Comparison of ENCODE assay signal across 1 cellular context in the genomic region with DNA sequence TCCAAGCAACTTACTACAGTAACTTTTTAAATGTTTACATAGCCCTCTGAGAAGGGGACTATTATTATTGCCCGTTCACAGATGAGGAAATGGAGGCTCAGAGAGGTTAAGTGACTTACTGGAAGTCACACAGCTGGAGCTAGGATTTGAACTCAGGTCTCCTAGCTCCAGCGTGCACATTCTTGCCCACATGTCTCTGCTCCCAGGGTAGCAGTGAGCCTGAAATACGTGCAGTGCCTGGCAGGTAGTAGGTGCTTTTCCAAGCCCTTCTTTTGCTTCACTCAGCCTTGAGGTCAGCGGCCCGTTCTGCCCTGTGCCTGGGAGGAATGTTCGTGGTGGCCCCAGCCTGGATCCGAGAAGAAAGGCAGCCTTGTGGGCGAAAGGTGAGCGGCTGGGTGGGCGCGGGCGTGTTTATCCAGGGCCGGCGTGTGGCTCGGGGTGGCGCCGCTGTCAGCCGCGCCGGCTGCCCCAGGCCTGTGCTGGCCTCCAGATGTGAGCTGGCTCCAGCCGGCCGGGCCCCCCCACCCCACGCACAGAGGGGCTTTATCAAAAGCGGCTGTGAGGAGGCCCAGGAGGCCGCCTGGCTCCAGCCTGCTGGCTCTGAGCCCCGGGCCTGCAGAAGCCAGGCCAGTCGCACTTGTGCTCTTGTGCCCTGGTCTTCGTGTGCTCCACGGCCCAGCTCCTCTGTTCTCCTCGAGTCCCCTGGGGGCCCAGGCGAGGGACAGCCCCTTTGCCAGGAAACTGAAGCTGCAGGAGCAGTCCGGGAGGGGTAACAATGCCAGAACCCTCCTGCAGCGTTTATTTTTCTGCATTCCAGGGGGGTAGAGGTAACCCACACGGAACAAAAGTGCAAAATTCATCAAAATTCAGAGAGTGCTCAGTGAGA.
TF ChIP-seq lines count a peak whose summit lies in the region.

No MANE protein-coding gene starts in this region.

TF ChIP-seq in HepG2, 621 proteins besides CTCF, POLR2A, EP300 and RAD21 (continued from another document and continues in another):
- TF ChIP-seq HNRNPUL1 (IDR thresholded peaks at IDR 0.05; ENCODE audit: low read depth, low read length), result no peak
- TF ChIP-seq NR2F6 (IDR thresholded peaks at IDR 0.05), result no peak
- TF ChIP-seq NR2F6 (CRISPR knock-in tag; IDR thresholded peaks at IDR 0.05), result no peak
- TF ChIP-seq ZNF12 (CRISPR knock-in tag; IDR thresholded peaks at IDR 0.05), result 0 out of 2 replicates have a peak, but pooled peaks have one; percentile 32
- 0 out of 2 replicates have a peak, but pooled peaks have one; percentile 62 for TF ChIP-seq ZSCAN22 (CRISPR knock-in tag; IDR thresholded peaks at IDR 0.05)
- TF ChIP-seq HNRNPLL (IDR thresholded peaks at IDR 0.05; ENCODE audit: low read depth, low read length, poor library complexity, severe bottlenecking), result peak; percentile 54
- no peak for TF ChIP-seq KAT2B (IDR thresholded peaks at IDR 0.05; ENCODE audit: borderline replicate concordance, low read depth, low read length)
- no peak for TF ChIP-seq ZIK1 (CRISPR knock-in tag; IDR thresholded peaks at IDR 0.05; ENCODE audit: borderline replicate concordance, low read depth)
- peak; percentile 82; the same call in 1 of the 2 replicates for TF ChIP-seq GTF3A (CRISPR knock-in tag; conservative IDR thresholded peaks at IDR 0.05)
- peak; percentile 96 for TF ChIP-seq ZNF782 (CRISPR knock-in tag; IDR thresholded peaks at IDR 0.05; ENCODE audit: borderline replicate concordance)
- TF ChIP-seq ZNF788 (CRISPR knock-in tag; IDR thresholded peaks at IDR 0.05; ENCODE audit: borderline replicate concordance), result peak; percentile 63; the same call in 1 of the 2 replicates
- no peak for TF ChIP-seq ETV6 (CRISPR knock-in tag; conservative IDR thresholded peaks at IDR 0.05)
- peak; percentile 84 for TF ChIP-seq ZNF770 (CRISPR knock-in tag; IDR thresholded peaks at IDR 0.05)
- 0 out of 2 replicates have a peak, but pooled peaks have one; percentile 76 for TF ChIP-seq PRMT3 (CRISPR knock-in tag; IDR thresholded peaks at IDR 0.05; ENCODE audit: borderline replicate concordance, low read depth)
- 0 out of 2 replicates have a peak, but pooled peaks have one; percentile 80 for TF ChIP-seq CC2D1A (CRISPR knock-in tag; IDR thresholded peaks at IDR 0.05)
- 0 out of 2 replicates have a peak, but pooled peaks have one; percentile 19 for TF ChIP-seq FOXA3 (CRISPR knock-in tag; IDR thresholded peaks at IDR 0.05)
- TF ChIP-seq ZNF503 (CRISPR knock-in tag; IDR thresholded peaks at IDR 0.05), result peak; percentile 54; the same call in 1 of the 2 replicates
- TF ChIP-seq ZNF7 (CRISPR knock-in tag; IDR thresholded peaks at IDR 0.05), result no peak
- no peak for TF ChIP-seq ZNF75D (CRISPR knock-in tag; IDR thresholded peaks at IDR 0.05; ENCODE audit: borderline replicate concordance)
- peak; percentile 66; the same call in 1 of the 2 replicates for TF ChIP-seq ZNF773 (CRISPR knock-in tag; IDR thresholded peaks at IDR 0.05; ENCODE audit: borderline replicate concordance)
- TF ChIP-seq LCORL (IDR thresholded peaks at IDR 0.05), result no peak
- peak; percentile 88 for TF ChIP-seq LCORL (CRISPR knock-in tag; IDR thresholded peaks at IDR 0.05)
- TF ChIP-seq, protein P1, sequence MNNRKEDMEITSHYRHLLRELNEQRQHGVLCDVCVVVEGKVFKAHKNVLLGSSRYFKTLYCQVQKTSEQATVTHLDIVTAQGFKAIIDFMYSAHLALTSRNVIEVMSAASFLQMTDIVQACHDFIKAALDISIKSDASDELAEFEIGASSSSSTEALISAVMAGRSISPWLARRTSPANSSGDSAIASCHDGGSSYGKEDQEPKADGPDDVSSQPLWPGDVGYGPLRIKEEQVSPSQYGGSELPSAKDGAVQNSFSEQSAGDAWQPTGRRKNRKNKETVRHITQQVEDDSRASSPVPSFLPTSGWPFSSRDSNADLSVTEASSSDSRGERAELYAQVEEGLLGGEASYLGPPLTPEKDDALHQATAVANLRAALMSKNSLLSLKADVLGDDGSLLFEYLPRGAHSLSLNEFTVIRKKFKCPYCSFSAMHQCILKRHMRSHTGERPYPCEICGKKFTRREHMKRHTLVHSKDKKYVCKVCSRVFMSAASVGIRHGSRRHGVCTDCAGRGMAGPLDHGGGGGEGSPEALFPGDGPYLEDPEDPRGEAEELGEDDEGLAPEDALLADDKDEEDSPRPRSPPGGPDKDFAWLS (CRISPR knock-in tag; IDR thresholded peaks at IDR 0.05; ENCODE audit: borderline replicate concordance), result 0 out of 2 replicates have a peak, but pooled peaks have one; percentile 12
- TF ChIP-seq, protein P2, sequence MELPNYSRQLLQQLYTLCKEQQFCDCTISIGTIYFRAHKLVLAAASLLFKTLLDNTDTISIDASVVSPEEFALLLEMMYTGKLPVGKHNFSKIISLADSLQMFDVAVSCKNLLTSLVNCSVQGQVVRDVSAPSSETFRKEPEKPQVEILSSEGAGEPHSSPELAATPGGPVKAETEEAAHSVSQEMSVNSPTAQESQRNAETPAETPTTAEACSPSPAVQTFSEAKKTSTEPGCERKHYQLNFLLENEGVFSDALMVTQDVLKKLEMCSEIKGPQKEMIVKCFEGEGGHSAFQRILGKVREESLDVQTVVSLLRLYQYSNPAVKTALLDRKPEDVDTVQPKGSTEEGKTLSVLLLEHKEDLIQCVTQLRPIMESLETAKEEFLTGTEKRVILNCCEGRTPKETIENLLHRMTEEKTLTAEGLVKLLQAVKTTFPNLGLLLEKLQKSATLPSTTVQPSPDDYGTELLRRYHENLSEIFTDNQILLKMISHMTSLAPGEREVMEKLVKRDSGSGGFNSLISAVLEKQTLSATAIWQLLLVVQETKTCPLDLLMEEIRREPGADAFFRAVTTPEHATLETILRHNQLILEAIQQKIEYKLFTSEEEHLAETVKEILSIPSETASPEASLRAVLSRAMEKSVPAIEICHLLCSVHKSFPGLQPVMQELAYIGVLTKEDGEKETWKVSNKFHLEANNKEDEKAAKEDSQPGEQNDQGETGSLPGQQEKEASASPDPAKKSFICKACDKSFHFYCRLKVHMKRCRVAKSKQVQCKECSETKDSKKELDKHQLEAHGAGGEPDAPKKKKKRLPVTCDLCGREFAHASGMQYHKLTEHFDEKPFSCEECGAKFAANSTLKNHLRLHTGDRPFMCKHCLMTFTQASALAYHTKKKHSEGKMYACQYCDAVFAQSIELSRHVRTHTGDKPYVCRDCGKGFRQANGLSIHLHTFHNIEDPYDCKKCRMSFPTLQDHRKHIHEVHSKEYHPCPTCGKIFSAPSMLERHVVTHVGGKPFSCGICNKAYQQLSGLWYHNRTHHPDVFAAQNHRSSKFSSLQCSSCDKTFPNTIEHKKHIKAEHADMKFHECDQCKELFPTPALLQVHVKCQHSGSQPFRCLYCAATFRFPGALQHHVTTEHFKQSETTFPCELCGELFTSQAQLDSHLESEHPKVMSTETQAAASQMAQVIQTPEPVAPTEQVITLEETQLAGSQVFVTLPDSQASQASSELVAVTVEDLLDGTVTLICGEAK (IDR thresholded peaks at IDR 0.05), result no peak
- TF ChIP-seq, protein P2 (CRISPR knock-in tag; IDR thresholded peaks at IDR 0.05), result peak; percentile 34; the same call in 1 of the 2 replicates
- TF ChIP-seq PPARG (CRISPR knock-in tag; conservative IDR thresholded peaks at IDR 0.05), result peak; percentile 96
- TF ChIP-seq ZFX (CRISPR knock-in tag; IDR thresholded peaks at IDR 0.05; ENCODE audit: low read depth), result peak; percentile 81; the same call in 1 of the 2 replicates
- TF ChIP-seq, protein P3, sequence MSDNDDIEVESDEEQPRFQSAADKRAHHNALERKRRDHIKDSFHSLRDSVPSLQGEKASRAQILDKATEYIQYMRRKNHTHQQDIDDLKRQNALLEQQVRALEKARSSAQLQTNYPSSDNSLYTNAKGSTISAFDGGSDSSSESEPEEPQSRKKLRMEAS (IDR thresholded peaks at IDR 0.05), result peak; percentile 65
- TF ChIP-seq SOX13 (IDR thresholded peaks at IDR 0.05), result no peak
- TF ChIP-seq SOX13 (CRISPR knock-in tag; conservative IDR thresholded peaks at IDR 0.05 in 1 of 2, IDR thresholded peaks at IDR 0.05 in 1 of 2), result peak in 1 of 2 experiments; percentile 40; a peak in 2 of 4 replicates
- no peak for TF ChIP-seq NONO (IDR thresholded peaks at IDR 0.05)
- TF ChIP-seq NONO (CRISPR knock-in tag; conservative IDR thresholded peaks at IDR 0.05), result peak; percentile 41; the same call in 1 of the 2 replicates
- peak; percentile 60; the same call in 1 of the 2 replicates for TF ChIP-seq NKX3-1 (CRISPR knock-in tag; IDR thresholded peaks at IDR 0.05)
- no peak; the same call in 1 of the 2 replicates for TF ChIP-seq ZNF446 (CRISPR knock-in tag; IDR thresholded peaks at IDR 0.05)
- TF ChIP-seq NAIF1 (CRISPR knock-in tag; IDR thresholded peaks at IDR 0.05; ENCODE audit: borderline replicate concordance), result 0 out of 2 replicates have a peak, but pooled peaks have one; percentile 39
- peak; percentile 77; the same call in 1 of the 2 replicates for TF ChIP-seq ZNF619 (CRISPR knock-in tag; IDR thresholded peaks at IDR 0.05)
- no peak for TF ChIP-seq ZKSCAN8 (CRISPR knock-in tag; IDR thresholded peaks at IDR 0.05; ENCODE audit: borderline replicate concordance)
- no peak for TF ChIP-seq ZSCAN20 (CRISPR knock-in tag; IDR thresholded peaks at IDR 0.05; ENCODE audit: borderline replicate concordance)
- TF ChIP-seq, protein P4, sequence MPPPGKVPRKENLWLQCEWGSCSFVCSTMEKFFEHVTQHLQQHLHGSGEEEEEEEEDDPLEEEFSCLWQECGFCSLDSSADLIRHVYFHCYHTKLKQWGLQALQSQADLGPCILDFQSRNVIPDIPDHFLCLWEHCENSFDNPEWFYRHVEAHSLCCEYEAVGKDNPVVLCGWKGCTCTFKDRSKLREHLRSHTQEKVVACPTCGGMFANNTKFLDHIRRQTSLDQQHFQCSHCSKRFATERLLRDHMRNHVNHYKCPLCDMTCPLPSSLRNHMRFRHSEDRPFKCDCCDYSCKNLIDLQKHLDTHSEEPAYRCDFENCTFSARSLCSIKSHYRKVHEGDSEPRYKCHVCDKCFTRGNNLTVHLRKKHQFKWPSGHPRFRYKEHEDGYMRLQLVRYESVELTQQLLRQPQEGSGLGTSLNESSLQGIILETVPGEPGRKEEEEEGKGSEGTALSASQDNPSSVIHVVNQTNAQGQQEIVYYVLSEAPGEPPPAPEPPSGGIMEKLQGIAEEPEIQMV (CRISPR knock-in tag; IDR thresholded peaks at IDR 0.05; ENCODE audit: low read depth), result peak; percentile 63; the same call in 1 of the 2 replicates
- no peak; the same call in 1 of the 2 replicates for TF ChIP-seq ZNF235 (CRISPR knock-in tag; IDR thresholded peaks at IDR 0.05; ENCODE audit: borderline replicate concordance)
- TF ChIP-seq AGO1 (IDR thresholded peaks at IDR 0.05; ENCODE audit: low read depth, low read length, poor library complexity, severe bottlenecking), result peak; percentile 30
- peak; percentile 45; the same call in 1 of the 2 replicates for TF ChIP-seq ZNF232 (CRISPR knock-in tag; IDR thresholded peaks at IDR 0.05; ENCODE audit: borderline replicate concordance)
- TF ChIP-seq ZNF761 (CRISPR knock-in tag; conservative IDR thresholded peaks at IDR 0.05), result peak; percentile 71; the same call in 1 of the 2 replicates
- TF ChIP-seq, protein P5, sequence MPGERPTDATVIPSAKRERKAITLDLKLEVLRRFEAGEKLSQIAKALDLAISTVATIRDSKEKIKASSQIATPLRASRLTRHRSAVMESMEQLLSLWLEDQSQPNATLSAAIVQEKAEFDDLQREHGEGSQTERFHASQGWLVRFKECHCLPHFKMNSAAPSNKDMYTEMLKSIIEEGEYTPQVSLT (CRISPR knock-in tag; IDR thresholded peaks at IDR 0.05; ENCODE audit: borderline replicate concordance, low read depth), result no peak
